17 cellular contexts compared by ENCODE assay signal in genomic region chr6:16361861-16362260, GRCh38.
DNase-seq lines count a peak whose midpoint lies in the region; ATAC-seq, FAIRE-seq and TF ChIP-seq lines count a peak whose summit lies in the region.
"Had no signal": no experiment of that assay in that cellular context is flagged by ENCODE, and none has a peak within 500 bp of the region (broad histone marks: within the 10 kb centered on the region; RNA-seq: fewer than 3 reads in every experiment).

No MANE protein-coding gene starts in this region.

- no peak for FAIRE-seq in small intestine (lab: Jason Lieb, UNC)
- FAIRE-seq: H54 had no signal

- H3K4me3 ChIP-seq in breast epithelium (no peak overlapping the region), mammary epithelial cell (replicated peaks in 1 of 3; ENCODE audit: insufficient read depth in 1 of 3, low read depth in 2 of 3, low read length in 3 of 3) (no peak overlapping the region), small intestine (ENCODE audit: low read depth in 1 of 2, low read length in 2 of 2) (no peak overlapping the region)
- H3K4me3 ChIP-seq: BLaER1 treated with 17β-estradiol and CSF1 and Interleukin-3, amounts not matched to agents 10 nM and 100 nM; GM23248 had no signal

- no peak overlapping the region for H2AFZ ChIP-seq in mammary epithelial cell (ENCODE audit: low read depth, low read length)
- H2AFZ ChIP-seq: GM23248 had no signal

- no peaks in the 10 kb centered on the region for H3K79me2 ChIP-seq in mammary epithelial cell (ENCODE audit: insufficient read depth, low read length)

- no TSS peak for BruUV-seq in mammary epithelial cell (replicated peaks; lab: Mats Ljungman, UMichigan)

- in situ Hi-C loops in mammary epithelial cell (cut with MboI; ENCODE audit: low sequenced_read_pairs in 2 of 2) = no loop called here

- H3K4me2 ChIP-seq in mammary epithelial cell (ENCODE audit: insufficient read depth, low read depth, low read length) = no peak overlapping the region
- H3K4me2 ChIP-seq: BLaER1 treated with 17β-estradiol and CSF1 and Interleukin-3, amounts not matched to agents 10 nM and 100 nM had no signal

- no peaks in the 10 kb centered on the region for H3K9me3 ChIP-seq in breast epithelium
- no peaks in the 10 kb centered on the region for H3K9me3 ChIP-seq in mammary epithelial cell (replicated peaks; ENCODE audit: insufficient read depth, low read length)
- H3K9me3 ChIP-seq in small intestine (ENCODE audit: control insufficient read depth, low read depth) = no peaks in the 10 kb centered on the region
- H3K9me3 ChIP-seq: BLaER1 treated with 17β-estradiol and CSF1 and Interleukin-3, amounts not matched to agents 10 nM and 100 nM had no signal

- WGBS in mammary epithelial cell (ENCODE audit: low coverage, missing lambda C conversion rate) = 85% methylated on average over 6 of the region's 8 CpGs
- WGBS in small intestine, 3 donors = 38 to 63% (median 50%) methylated on average over 8 of the region's 8 CpGs

- peak; percentile 14 for ATAC-seq in left lobe of liver
- ATAC-seq in HG02973 (IDR thresholded peaks at IDR 0.05; ENCODE audit: unreplicated experiment) = no peak
- ATAC-seq: HCT116 had no signal

- intact Hi-C loops in breast epithelium (cut with DNase I; ENCODE audit: low total_unique reads) = no loop called here
- intact Hi-C loops in mammary epithelial cell (cut with micrococcal nuclease) = no loop called here

- H3K27me3 ChIP-seq in breast epithelium = no peaks in the 10 kb centered on the region
- H3K27me3 ChIP-seq in mammary epithelial cell (ENCODE audit: insufficient read depth, low read length) = no peaks in the 10 kb centered on the region
- no peaks in the 10 kb centered on the region for H3K27me3 ChIP-seq in small intestine (ENCODE audit: control insufficient read depth in 2 of 2, insufficient read depth in 2 of 2, low read length in 2 of 2)
- H3K27me3 ChIP-seq: BLaER1 treated with 17β-estradiol and CSF1 and Interleukin-3, amounts not matched to agents 10 nM and 100 nM had no signal

- H3K4me1 ChIP-seq in breast epithelium (no peaks in the 10 kb centered on the region), mammary epithelial cell (ENCODE audit: insufficient read depth, low read length) (no peaks in the 10 kb centered on the region), small intestine (ENCODE audit: control insufficient read depth in 2 of 2, insufficient read depth in 1 of 2, low read depth in 1 of 2, low read length in 1 of 2) (peaks cover 0 to 2% of the 10 kb centered on the region in 2 donors)
- H3K4me1 ChIP-seq: BLaER1 treated with 17β-estradiol and CSF1 and Interleukin-3, amounts not matched to agents 10 nM and 100 nM had no signal

- H3K27ac ChIP-seq in breast epithelium = peak overlapping the region; percentile 61 to 68
- no peak overlapping the region for H3K27ac ChIP-seq in mammary epithelial cell (ENCODE audit: insufficient read depth, low read depth, low read length)
- H3K27ac ChIP-seq in small intestine (ENCODE audit: low read depth in 1 of 2, low read length in 1 of 2) = no peak overlapping the region
- H3K27ac ChIP-seq: 22Rv1; BLaER1 treated with 17β-estradiol and CSF1 and Interleukin-3, amounts not matched to agents 10 nM and 100 nM; GM23248 had no signal

- TF ChIP-seq CTCF in breast epithelium (IDR thresholded peaks at IDR 0.05) (no peak), mammary epithelial cell (conservative IDR thresholded peaks at IDR 0.05 in 1 of 2, IDR thresholded peaks at IDR 0.05 in 1 of 2; ENCODE audit: extremely low read depth in 1 of 2, insufficient read depth in 1 of 2, low read depth in 1 of 2, low read length in 2 of 2) (no peak)

- H3K36me3 ChIP-seq in breast epithelium (no peaks in the 10 kb centered on the region), mammary epithelial cell (ENCODE audit: insufficient read depth, low read length) (no peaks in the 10 kb centered on the region), small intestine (ENCODE audit: control insufficient read depth in 2 of 2, insufficient read depth in 2 of 2, low read length in 2 of 2) (no peaks in the 10 kb centered on the region)

- no peaks in the 10 kb centered on the region for H4K20me1 ChIP-seq in mammary epithelial cell (ENCODE audit: insufficient read depth, low read length)

- dilution Hi-C loops in mammary epithelial cell (cut with HindIII; ENCODE audit: low sequenced_read_pairs) = no loop called here

- CTCF ChIA-PET in mammary epithelial cell (lab: Charles Lee; ENCODE audit: low non-redundant PET) = no interaction called here

- H3K9ac ChIP-seq in mammary epithelial cell (ENCODE audit: insufficient read depth, low read length) = no peak overlapping the region
- H3K9ac ChIP-seq: BLaER1 treated with 17β-estradiol and CSF1 and Interleukin-3, amounts not matched to agents 10 nM and 100 nM; GM23248 had no signal

- no peak for TF ChIP-seq POLR2A in breast epithelium (IDR thresholded peaks at IDR 0.05)

- DNase-seq in breast epithelium (ENCODE audit: low spot score in 2 of 2) = no peak
- DNase-seq in mammary epithelial cell = no peak
- DNase-seq in left lobe of liver (ENCODE audit: low spot score) = no peak
- peak; percentile 45 for DNase-seq in small intestine
- no peak for DNase-seq in NCI-H128 (lab: John Stamatoyannopoulos, UW; ENCODE audit: unreplicated experiment)
- no peak for DNase-seq in NCI-H2196 (lab: John Stamatoyannopoulos, UW; ENCODE audit: unreplicated experiment)
- no peak for DNase-seq in NCI-H2107 (lab: John Stamatoyannopoulos, UW)
- DNase-seq: AML-193; Calu3; CD4-positive, CD25-positive, alpha-beta regulatory T cell; DMS 273 treated with DMSO at 0.1 percent for 48 hours; GM23248 had no signal

Comparison
In these comparisons a context has a peak if more than half of its experiments do, and no peak if none do; other contexts are left out.
1. H3K27ac ChIP-seq: peak in breast epithelium (2 of 2); none in mammary epithelial cell (single experiment) and small intestine (0 of 2).